Comparison of ENCODE assay signal across 21 cellular contexts in genomic region chr13:25478186-25478585, GRCh38.
DNase-seq lines count a peak whose midpoint lies in the region; ATAC-seq, FAIRE-seq and TF ChIP-seq lines count a peak whose summit lies in the region.
"Had no signal": no experiment of that assay in that cellular context is flagged by ENCODE, and none has a peak within 500 bp of the region (broad histone marks: within the 10 kb centered on the region; RNA-seq: fewer than 3 reads in every experiment).

No MANE protein-coding gene starts in this region.

- H3K4me1 ChIP-seq in esophagus squamous epithelium = no peaks in the 10 kb centered on the region
- no peaks in the 10 kb centered on the region for H3K4me1 ChIP-seq in pancreas
- H3K4me1 ChIP-seq: colonic mucosa, Peyer's patch had no signal

- no peaks in the 10 kb centered on the region for H3K9me3 ChIP-seq in esophagus squamous epithelium
- H3K9me3 ChIP-seq in pancreas = no peaks in the 10 kb centered on the region
- H3K9me3 ChIP-seq: colonic mucosa, Peyer's patch had no signal

- DNase-seq in DMS53 treated with DMSO at 0.1 percent for 48 hours (lab: John Stamatoyannopoulos, UW; ENCODE audit: unreplicated experiment) (peak; percentile 84), LHCN-M2 (ENCODE audit: low read depth) (peak; percentile 39), bronchial epithelial cell (ENCODE audit: low read depth) (peak; percentile 71), kidney tubule cell (ENCODE audit: low spot score) (peak; percentile 31), esophagus squamous epithelium (lab: John Stamatoyannopoulos, UW) (no peak), NCI-H128 (lab: John Stamatoyannopoulos, UW; ENCODE audit: unreplicated experiment) (no peak), pancreas (no peak)
- DNase-seq: activated CD4-positive, alpha-beta T cell treated with anti-CD3 and anti-CD28 coated beads, Interleukin-2, amount 50 U/mL, for 1 hour; CD4-positive, alpha-beta memory T cell; colonic mucosa; DND-41; kidney; MM.1S; NCI-H1930; NCI-H526 treated with DMSO at 0.1 percent for 48 hours; Peyer's patch; right cardiac atrium; stimulated activated naive CD8-positive, alpha-beta T cell treated with anti-CD3 and anti-CD28 coated beads, Interleukin-15, amount 100 ng/mL, for 72 hours had no signal

- TF ChIP-seq CTCF in bronchial epithelial cell (IDR thresholded peaks at IDR 0.05; ENCODE audit: insufficient read depth, low read length, severe bottlenecking) = no peak
- TF ChIP-seq CTCF in esophagus squamous epithelium (IDR thresholded peaks at IDR 0.05) = no peak
- TF ChIP-seq CTCF in pancreas (IDR thresholded peaks at IDR 0.05) = no peak

- H3K27ac ChIP-seq in esophagus squamous epithelium (no peak overlapping the region), pancreas (no peak overlapping the region)
- H3K27ac ChIP-seq: colonic mucosa, Peyer's patch had no signal

- 38 to 44% methylated on average over 1 of the region's 1 CpG for WGBS in esophagus squamous epithelium, 2 donors
- WGBS in pancreas, 2 donors = 30 to 38% methylated on average over 1 of the region's 1 CpG

- H3K36me3 ChIP-seq in bronchial epithelial cell (ENCODE audit: control insufficient read depth, insufficient read depth, low read length) (no peaks in the 10 kb centered on the region), esophagus squamous epithelium (no peaks in the 10 kb centered on the region), pancreas (no peaks in the 10 kb centered on the region)
- H3K36me3 ChIP-seq: colonic mucosa, Peyer's patch had no signal

- H3K27me3 ChIP-seq in bronchial epithelial cell (ENCODE audit: control insufficient read depth, insufficient read depth, low read length) (no peaks in the 10 kb centered on the region), esophagus squamous epithelium (no peaks in the 10 kb centered on the region), pancreas (peaks cover 0 to 6% (median 0%) of the 10 kb centered on the region in 4 donors)
- H3K27me3 ChIP-seq: colonic mucosa, Peyer's patch had no signal

- ATAC-seq in GM19351 (IDR thresholded peaks at IDR 0.05; ENCODE audit: unreplicated experiment) (no peak), pancreas (no peak)
- ATAC-seq: right cardiac atrium; SK-N-SH treated with all-trans-retinoic acid at 6 μM for 48 hours; stimulated activated naive CD8-positive, alpha-beta T cell treated with anti-CD3 and anti-CD28 coated beads, Interleukin-15, amount 100 ng/mL, for 72 hours had no signal

- TF ChIP-seq POLR2A in esophagus squamous epithelium (IDR thresholded peaks at IDR 0.05) = no peak

- H3K4me3 ChIP-seq in bronchial epithelial cell (ENCODE audit: low read depth, low read length) = no peak overlapping the region
- no peak overlapping the region for H3K4me3 ChIP-seq in esophagus squamous epithelium
- H3K4me3 ChIP-seq in pancreas = no peak overlapping the region
- H3K4me3 ChIP-seq: colonic mucosa, Peyer's patch had no signal

- intact Hi-C loops in esophagus squamous epithelium (cut with DNase I) = no loop called here
- intact Hi-C loops in pancreas (cut with DNase I) = no loop called here

- no peak for FAIRE-seq in bronchial epithelial cell (lab: Jason Lieb, UNC)
- no peak for FAIRE-seq in pancreas (lab: Jason Lieb, UNC)
- FAIRE-seq: endothelial cell of umbilical vein, kidney had no signal

Comparison
In these comparisons a context has a peak if more than half of its experiments do, and no peak if none do; other contexts are left out.
1. DNase-seq: peak in DMS53 treated with DMSO at 0.1 percent for 48 hours (single experiment), LHCN-M2 (single experiment), bronchial epithelial cell (single experiment) and kidney tubule cell (single experiment); none in esophagus squamous epithelium (single experiment), NCI-H128 (single experiment) and pancreas (0 of 6).